Comparison of ENCODE assay signal across 17 cellular contexts in the genomic region with DNA sequence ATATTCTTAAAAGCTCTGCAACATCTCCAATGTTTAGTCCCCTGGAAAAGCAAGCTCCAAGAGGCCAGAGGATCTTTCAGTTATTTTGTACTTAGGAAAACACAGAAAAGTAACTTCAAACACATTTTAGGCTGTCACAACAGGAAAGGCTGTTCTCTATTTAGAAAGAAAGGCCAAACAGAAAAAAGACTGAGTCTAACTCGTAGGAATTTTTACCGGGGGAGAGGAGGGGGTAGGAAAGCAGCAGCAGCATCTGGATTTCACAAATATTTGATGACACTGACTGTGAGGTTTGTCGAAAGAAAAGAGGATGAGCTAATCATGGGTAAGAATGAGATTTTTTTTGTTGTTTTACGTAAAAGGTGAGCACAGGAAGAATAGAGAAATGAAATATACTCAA.
DNase-seq lines count a peak whose midpoint lies in the region; ATAC-seq and TF ChIP-seq lines count a peak whose summit lies in the region.
"Had no signal": no experiment of that assay in that cellular context is flagged by ENCODE, and none has a peak within 500 bp of the region (broad histone marks: within the 10 kb centered on the region; RNA-seq: fewer than 3 reads in every experiment).

No MANE protein-coding gene starts in this region.

- H3K36me3 ChIP-seq in SJSA1 (0 out of 2 replicates have a peak, but pooled peaks cover 6% of the 10 kb centered on the region), neutrophil (no peaks in the 10 kb centered on the region)

- no peak for ATAC-seq in GM21526 (IDR thresholded peaks at IDR 0.05; ENCODE audit: low FRiP score, unreplicated experiment)
- ATAC-seq in GM18907 (IDR thresholded peaks at IDR 0.05; ENCODE audit: unreplicated experiment) = no peak
- ATAC-seq: psoas muscle; stimulated activated memory B cell treated with anti-CD40 and anti-IgM and Interleukin-4, amounts not matched to agents 10 μg/mL and 1 μg/mL and 100 μg/mL, for 72 hours had no signal

- H3K27me3 ChIP-seq in SJSA1 (replicated peaks) = no peaks in the 10 kb centered on the region
- H3K27me3 ChIP-seq in neutrophil = no peaks in the 10 kb centered on the region
- H3K27me3 ChIP-seq: BLaER1 treated with 17β-estradiol and CSF1 and Interleukin-3, amounts not matched to agents 10 nM and 100 nM had no signal

- peak; percentile 77 for DNase-seq in AG20443 (ENCODE audit: low spot score)
- DNase-seq in SJSA1 (ENCODE audit: low read depth in 1 of 2, low spot score in 2 of 2) = peak in 1 of 2 experiments; percentile 62
- DNase-seq in fibroblast of peridontal ligament (ENCODE audit: extremely low read depth) = peak; percentile 73
- no peak for DNase-seq in nucleus accumbens (lab: John Stamatoyannopoulos, UW)
- DNase-seq in COR-L47 (lab: John Stamatoyannopoulos, UW) = no peak
- DNase-seq: activated T-cell treated with anti-CD3 and anti-CD28 coated beads, Interleukin-2, amount 50 U/mL, for 24 hours; amniotic stem cell; effector memory CD4-positive, alpha-beta T cell; KBM-7; NCI-H187; psoas muscle; stimulated activated CD4-positive, alpha-beta T cell treated with anti-CD3 and anti-CD28 coated beads, Interleukin-4, amount 100 ng/mL, for 1 hour had no signal

- H3K4me3 ChIP-seq in SJSA1 (no peak overlapping the region), neutrophil (ENCODE audit: low read depth in 1 of 2, low read length in 1 of 2) (no peak overlapping the region)
- H3K4me3 ChIP-seq: BLaER1 treated with 17β-estradiol and CSF1 and Interleukin-3, amounts not matched to agents 10 nM and 100 nM; psoas muscle had no signal

- no peaks in the 10 kb centered on the region for H3K9me3 ChIP-seq in SJSA1 (replicated peaks)
- no peaks in the 10 kb centered on the region for H3K9me3 ChIP-seq in neutrophil
- H3K9me3 ChIP-seq: BLaER1 treated with 17β-estradiol and CSF1 and Interleukin-3, amounts not matched to agents 10 nM and 100 nM; psoas muscle had no signal

- H3K27ac ChIP-seq in SJSA1 = peak overlapping the region; percentile 39
- peak overlapping the region; percentile 72 for H3K27ac ChIP-seq in neutrophil
- H3K27ac ChIP-seq: BLaER1 treated with 17β-estradiol and CSF1 and Interleukin-3, amounts not matched to agents 10 nM and 100 nM; psoas muscle had no signal

- no peak for TF ChIP-seq CTCF in neutrophil (IDR thresholded peaks at IDR 0.05)

- H3K4me1 ChIP-seq in SJSA1 (replicated peaks) (peaks cover 24% of the 10 kb centered on the region), neutrophil (ENCODE audit: control insufficient read depth in 1 of 2, insufficient read depth in 1 of 2, low read depth in 1 of 2, low read length in 1 of 2) (peaks cover 56 to 58% of the 10 kb centered on the region in 2 experiments)

Comparison
In these comparisons a context has a peak if more than half of its experiments do, and no peak if none do; other contexts are left out.
1. DNase-seq: peak in AG20443 (single experiment) and fibroblast of peridontal ligament (single experiment); none in nucleus accumbens (0 of 56) and COR-L47 (single experiment).